Comparison of ENCODE assay signal across 8 cellular contexts in genomic region chr2:38106420-38107182, GRCh38. TPM values are rescaled to one million over a fixed set of nuclear protein-coding genes. Genes with fewer than 3 reads are reported as not detected.
DNase-seq lines count a peak whose midpoint lies in the region; ATAC-seq, FAIRE-seq and TF ChIP-seq lines count a peak whose summit lies in the region.

No MANE protein-coding gene starts in this region.

- no peak overlapping the region for H3K4me3 ChIP-seq in NB4 (ENCODE audit: low read depth, low read length)

- TF ChIP-seq CTCF in NB4 (IDR thresholded peaks at IDR 0.05; ENCODE audit: low read depth, low read length) = no peak
- no peak for TF ChIP-seq CTCF in omental fat pad (IDR thresholded peaks at IDR 0.05)

- DNase-seq in ELR (ENCODE audit: low read depth) (peak; percentile 76), NB4 (ENCODE audit: low read depth) (peak; percentile 75), dedifferentiated amniotic fluid mesenchymal stem cell (ENCODE audit: extremely low spot score) (peak; percentile 37), omental fat pad (ENCODE audit: low spot score) (no peak), mesenteric fat pad (ENCODE audit: low spot score) (no peak), NCI-H510A (lab: John Stamatoyannopoulos, UW) (no peak), frontal cortex (ENCODE audit: low spot score in 2 of 2) (no peak)

- FAIRE-seq in frontal cortex (lab: Jason Lieb, UNC) = no peak

- no peak for TF ChIP-seq POLR2A in NB4 (IDR thresholded peaks at IDR 0.05; ENCODE audit: extremely low read depth, insufficient read length)

- peak; percentile 41 for ATAC-seq in omental fat pad (ENCODE audit: low FRiP score)
- ATAC-seq in GM18907 (IDR thresholded peaks at IDR 0.05; ENCODE audit: unreplicated experiment) = no peak

RNA-seq across cellular contexts. Expression of gene CYP1B1, which starts 30.6 kb away (rescaled TPM):
- total RNA-seq in omental fat pad (100 to 1,000 TPM in 2 of 4 donors, 10 to 100 TPM in 2; 45.8 to 143 (median 78.4) TPM), mesenteric fat pad (113 TPM), frontal cortex (7.3 TPM)

Comparison
In these comparisons a context has a peak if more than half of its experiments do, and no peak if none do; other contexts are left out.
1. DNase-seq: peak in ELR (single experiment), NB4 (single experiment) and dedifferentiated amniotic fluid mesenchymal stem cell (single experiment); none in omental fat pad (single experiment), mesenteric fat pad (single experiment), NCI-H510A (single experiment) and frontal cortex (0 of 2).